ENCODE assay signal across 17 cellular contexts in the genomic region with DNA sequence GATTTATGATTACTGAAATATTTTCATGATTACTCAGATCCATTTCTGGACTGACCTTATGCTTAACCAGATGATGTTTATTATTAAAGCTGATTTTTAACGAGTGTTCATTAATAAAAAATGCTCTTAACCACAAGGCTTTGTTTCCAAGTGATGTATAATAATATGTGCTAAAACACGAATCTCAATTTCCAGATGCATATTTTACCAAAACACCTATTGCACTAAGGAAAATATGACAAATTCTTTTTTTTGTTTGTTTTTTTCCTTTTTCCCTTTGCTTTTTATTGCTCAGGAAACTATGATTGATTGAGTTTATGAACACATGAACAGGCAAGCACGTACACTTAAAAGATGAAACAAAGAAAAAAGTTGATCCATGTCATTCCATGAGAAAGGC. TPM values are rescaled to one million over a fixed set of nuclear protein-coding genes. Genes with fewer than 3 reads are reported as not detected.
DNase-seq lines count a peak whose midpoint lies in the region; ATAC-seq and TF ChIP-seq lines count a peak whose summit lies in the region.
"Had no signal": no experiment of that assay in that cellular context is flagged by ENCODE, and none has a peak within 500 bp of the region (broad histone marks: within the 10 kb centered on the region; RNA-seq: fewer than 3 reads in every experiment).

No MANE protein-coding gene starts in this region.

- H4K20me1 ChIP-seq in IMR-90 (ENCODE audit: insufficient read depth, low read length), result no peaks in the 10 kb centered on the region

- TF ChIP-seq POLR2A in IMR-90 (IDR thresholded peaks at IDR 0.05; ENCODE audit: low read depth, low read length), result no peak

- H3K27ac ChIP-seq in A673 (ENCODE audit: low read depth, low read length, poor library complexity, severe bottlenecking) (peak overlapping the region; percentile 2), IMR-90 (ENCODE audit: insufficient read depth, low read length) (no peak overlapping the region)
- no peak overlapping the region for H3K27ac ChIP-seq in CD4-positive, alpha-beta memory T cell (ENCODE audit: low read depth, low read length)

- no peak overlapping the region for H3K9ac ChIP-seq in IMR-90 (ENCODE audit: low read depth, low read length)

- TF ChIP-seq CTCF in A673 (conservative IDR thresholded peaks at IDR 0.05; ENCODE audit: low read depth, low read length) (no peak), IMR-90 (conservative IDR thresholded peaks at IDR 0.05; ENCODE audit: low read depth, low read length) (no peak)
- no peak for TF ChIP-seq CTCF in activated CD8-positive, alpha-beta T cell treated with anti-CD3 and anti-CD28 coated beads for 36 hours (IDR thresholded peaks at IDR 0.05)

- H3K23ac ChIP-seq in IMR-90 (ENCODE audit: low read depth, low read length), result peak overlapping the region; percentile 54; the same call in 1 of the 2 replicates

- in situ Hi-C loops in IMR-90 (cut with MboI; ENCODE audit: low sequenced_read_pairs), result no loop called here

- intact Hi-C loops in A673 (cut with micrococcal nuclease; ENCODE audit: unreplicated experiment) (no loop called here), IMR-90 (cut with micrococcal nuclease) (no loop called here), left colon (cut with DNase I, micrococcal nuclease) (no loop called here)
- intact Hi-C loops in CD4-positive, alpha-beta memory T cell (cut with micrococcal nuclease), result no loop called here
- intact Hi-C loops in activated CD8-positive, alpha-beta T cell treated with anti-CD3 and anti-CD28 coated beads for 36 hours (cut with micrococcal nuclease), result no loop called here

- H3K27ac Mint-ChIP-seq in CD4-positive, alpha-beta memory T cell, result peak overlapping the region in 1 of 7 donors; percentile 36
- no peak overlapping the region for H3K27ac Mint-ChIP-seq in activated CD8-positive, alpha-beta T cell treated with anti-CD3 and anti-CD28 coated beads for 36 hours
- H3K27ac Mint-ChIP-seq: CD4-positive, alpha-beta T cell; IgD-negative memory B cell had no signal

- no peak overlapping the region for H2AK9ac ChIP-seq in IMR-90 (replicated peaks; ENCODE audit: low read depth, low read length, poor library complexity)

- DNase-seq in A673 (ENCODE audit: low spot score), result no peak
- DNase-seq in IMR-90, result no peak
- peak; percentile 59 to 63 for DNase-seq in dermis microvascular lymphatic vessel endothelial cell (ENCODE audit: low read depth in 2 of 2)
- DNase-seq in lung microvascular endothelial cell (ENCODE audit: low read depth in 2 of 2), result peak; percentile 65 to 70
- DNase-seq in left colon, result no peak
- no peak for DNase-seq in CD4-positive, alpha-beta memory T cell
- no peak for DNase-seq in SIG-M5 (lab: John Stamatoyannopoulos, UW)
- no peak for DNase-seq in activated CD8-positive, alpha-beta T cell treated with anti-CD3 and anti-CD28 coated beads for 36 hours
- DNase-seq: Calu3; CD4-positive, alpha-beta T cell; Kasumi-1; MM.1S; NCI-H1092; NCI-H1436 treated with DMSO at 0.1 percent for 48 hours; NCI-H2029; NCI-H526 had no signal

- TF ChIP-seq RAD21 in IMR-90 (IDR thresholded peaks at IDR 0.05; ENCODE audit: low read length), result no peak

- 60% methylated on average over 1 of the region's 3 CpGs; no CpG with 5 or more reads in 1 of the 2 experiments for WGBS in IMR-90 (ENCODE audit: extremely low coverage in 2 of 2, insufficient read length in 1 of 2), 2 experiments

- peak overlapping the region; percentile 71; the same call in 1 of the 2 replicates for H2BK120ac ChIP-seq in IMR-90 (ENCODE audit: low read depth, low read length)

- H3K4me1 ChIP-seq in A673 (ENCODE audit: insufficient read depth, low read length, poor library complexity, severe bottlenecking), result peaks cover 66% of the 10 kb centered on the region
- peaks cover 16% of the 10 kb centered on the region for H3K4me1 ChIP-seq in IMR-90 (ENCODE audit: control insufficient read depth, insufficient read depth, low read length)
- no peaks in the 10 kb centered on the region for H3K4me1 ChIP-seq in CD4-positive, alpha-beta memory T cell (ENCODE audit: insufficient read depth, low read length)

- H4K5ac ChIP-seq in IMR-90 (ENCODE audit: low read depth, low read length), result peak overlapping the region; percentile 53; the same call in 1 of the 2 replicates

- H3K56ac ChIP-seq in IMR-90 (ENCODE audit: extremely low read depth, insufficient read depth, low read length), result no peak overlapping the region

- H3K27me3 ChIP-seq in A673 (replicated peaks; ENCODE audit: insufficient read depth, low read depth, low read length, poor library complexity), result no peaks in the 10 kb centered on the region
- no peaks in the 10 kb centered on the region for H3K27me3 ChIP-seq in IMR-90 (ENCODE audit: control insufficient read depth, insufficient read depth, low read length)
- no peaks in the 10 kb centered on the region for H3K27me3 ChIP-seq in CD4-positive, alpha-beta memory T cell (ENCODE audit: insufficient read depth, low read length)

- peak overlapping the region; percentile 22 for H2BK5ac ChIP-seq in IMR-90 (ENCODE audit: low read depth, low read length, poor library complexity, severe bottlenecking)

- H3K9me3 Mint-ChIP-seq in CD4-positive, alpha-beta memory T cell, result no peaks in the 10 kb centered on the region
- H3K9me3 Mint-ChIP-seq in activated CD8-positive, alpha-beta T cell treated with anti-CD3 and anti-CD28 coated beads for 36 hours, result no peaks in the 10 kb centered on the region
- H3K9me3 Mint-ChIP-seq: CD4-positive, alpha-beta T cell; IgD-negative memory B cell had no signal

- no peak overlapping the region for H3K4me2 ChIP-seq in IMR-90 (ENCODE audit: low read depth, low read length)

- no peaks in the 10 kb centered on the region for H3K36me3 Mint-ChIP-seq in CD4-positive, alpha-beta memory T cell
- H3K36me3 Mint-ChIP-seq in activated CD8-positive, alpha-beta T cell treated with anti-CD3 and anti-CD28 coated beads for 36 hours (ENCODE audit: low read depth), result no peaks in the 10 kb centered on the region

- no peaks in the 10 kb centered on the region for H3K27me3 Mint-ChIP-seq in CD4-positive, alpha-beta memory T cell
- no peaks in the 10 kb centered on the region for H3K27me3 Mint-ChIP-seq in activated CD8-positive, alpha-beta T cell treated with anti-CD3 and anti-CD28 coated beads for 36 hours
- H3K27me3 Mint-ChIP-seq: CD4-positive, alpha-beta T cell; IgD-negative memory B cell had no signal

- peak overlapping the region; percentile 76; the same call in 1 of the 2 replicates for H2BK20ac ChIP-seq in IMR-90 (ENCODE audit: low read depth, low read length)

- CTCF ChIA-PET in A673 (lab: Charles Lee), result no interaction called here
- CTCF ChIA-PET in IMR-90 (lab: Yijun Ruan, JAX), result no interaction called here
- CTCF ChIA-PET in CD4-positive, alpha-beta memory T cell (lab: Charles Lee; ENCODE audit: partially characterized antibody), result no interaction called here
- CTCF ChIA-PET in activated CD8-positive, alpha-beta T cell treated with anti-CD3 and anti-CD28 coated beads for 36 hours (lab: Charles Lee), result no interaction called here

- peak overlapping the region; percentile 70; the same call in 1 of the 2 replicates for H2AK5ac ChIP-seq in IMR-90 (ENCODE audit: low read depth, low read length)

- H4K8ac ChIP-seq in IMR-90 (ENCODE audit: low read depth in 2 of 2, low read length in 2 of 2), result peak overlapping the region in 1 of 2 experiments; percentile 40; a peak in 1 of 4 replicates

- H3K4ac ChIP-seq in IMR-90 (ENCODE audit: low read depth, low read length), result peak overlapping the region; percentile 62; the same call in 1 of the 2 replicates

- BruUV-seq in A673 (replicated peaks; lab: Mats Ljungman, UMichigan), result no TSS peak
- BruUV-seq in IMR-90 (replicated peaks; lab: Mats Ljungman, UMichigan), result no TSS peak

- dilution Hi-C loops in IMR-90 (cut with HindIII; ENCODE audit: low sequenced_read_pairs, unreplicated experiment), result no loop called here

- H4K91ac ChIP-seq in IMR-90 (ENCODE audit: insufficient read depth, low read depth, low read length), result peak overlapping the region; percentile 64

- no peak overlapping the region for H3K4me3 ChIP-seq in A673 (ENCODE audit: low read depth, low read length, poor library complexity, severe bottlenecking)
- H3K4me3 ChIP-seq in IMR-90 (ENCODE audit: insufficient read depth, low read depth, low read length), result no peak overlapping the region
- H3K4me3 ChIP-seq in CD4-positive, alpha-beta memory T cell (ENCODE audit: low read length in 2 of 2), result no peak overlapping the region

- H3K36me3 ChIP-seq in A673 (ENCODE audit: insufficient read depth, low read length, poor library complexity, severe bottlenecking), result no peaks in the 10 kb centered on the region
- H3K36me3 ChIP-seq in IMR-90 (ENCODE audit: control insufficient read depth, insufficient read depth, low read length), result peaks cover 4% of the 10 kb centered on the region; the same call in 1 of the 2 replicates
- H3K36me3 ChIP-seq in CD4-positive, alpha-beta memory T cell (ENCODE audit: insufficient read depth, low read length), result no peaks in the 10 kb centered on the region

- H3K9me1 ChIP-seq in IMR-90 (ENCODE audit: insufficient read depth, low read length), result peaks cover 23% of the 10 kb centered on the region

- no peak for ATAC-seq in IMR-90 (ENCODE audit: low read depth)
- no peak for ATAC-seq in left colon
- ATAC-seq in activated CD8-positive, alpha-beta T cell treated with anti-CD3 and anti-CD28 coated beads for 36 hours, result no peak

- H2BK15ac ChIP-seq in IMR-90 (ENCODE audit: low read depth, low read length), result peak overlapping the region; percentile 79; the same call in 1 of the 3 replicates

- POLR2A ChIA-PET in A673 (lab: Charles Lee; ENCODE audit: low non-redundant PET), result no interaction called here
- POLR2A ChIA-PET in IMR-90 (lab: Charles Lee; ENCODE audit: unreplicated experiment), result no interaction called here
- POLR2A ChIA-PET in CD4-positive, alpha-beta memory T cell (lab: Charles Lee; ENCODE audit: partially characterized antibody), result no interaction called here
- POLR2A ChIA-PET in activated CD8-positive, alpha-beta T cell treated with anti-CD3 and anti-CD28 coated beads for 36 hours (lab: Charles Lee), result no interaction called here

- peak overlapping the region; percentile 64; the same call in 1 of the 2 replicates for H3K18ac ChIP-seq in IMR-90 (ENCODE audit: low read depth, low read length)

- H3K79me1 ChIP-seq in IMR-90 (ENCODE audit: low read depth in 1 of 2, low read length in 2 of 2), result peaks cover 5 to 19% of the 10 kb centered on the region in 2 experiments; a peak in 3 of 4 replicates

- no peaks in the 10 kb centered on the region for H3K9me3 ChIP-seq in A673 (ENCODE audit: low read depth, low read length, poor library complexity, severe bottlenecking)
- no peaks in the 10 kb centered on the region for H3K9me3 ChIP-seq in IMR-90 (ENCODE audit: control insufficient read depth, insufficient read depth, low read length)
- no peaks in the 10 kb centered on the region for H3K9me3 ChIP-seq in CD4-positive, alpha-beta memory T cell (ENCODE audit: control insufficient read depth in 1 of 2, low read length in 2 of 2)

- peak overlapping the region; percentile 70; the same call in 1 of the 2 replicates for H3K14ac ChIP-seq in IMR-90 (replicated peaks; ENCODE audit: low read depth, low read length)

- no peak overlapping the region for H2AFZ ChIP-seq in IMR-90 (replicated peaks; ENCODE audit: low read length, poor library complexity)

- H3K4me1 Mint-ChIP-seq in CD4-positive, alpha-beta memory T cell, result peaks cover 0 to 4% (median 0%) of the 10 kb centered on the region in 4 donors
- H3K4me1 Mint-ChIP-seq in activated CD8-positive, alpha-beta T cell treated with anti-CD3 and anti-CD28 coated beads for 36 hours (ENCODE audit: low read depth), result peaks cover 9% of the 10 kb centered on the region

- H3K4me3 Mint-ChIP-seq in CD4-positive, alpha-beta memory T cell, result no peak overlapping the region
- H3K4me3 Mint-ChIP-seq in activated CD8-positive, alpha-beta T cell treated with anti-CD3 and anti-CD28 coated beads for 36 hours, result no peak overlapping the region
- H3K4me3 Mint-ChIP-seq: CD4-positive, alpha-beta T cell; IgD-negative memory B cell had no signal

RNA-seq across cellular contexts. Expression of gene DUSP6, which starts 16.9 kb away (rescaled TPM):
- total RNA-seq in A673 (2021), result 207 and 226 TPM in 2 replicates
- total RNA-seq in IMR-90 (2012; rRNA removed), result 70.1 and 78.6 TPM in 2 replicates
- 38.5 and 59.0 TPM in 2 replicates for polyA plus RNA-seq in IMR-90 (2012; rRNA removed)
- 16.4 and 21.0 TPM in 2 replicates for polyA plus RNA-seq in IMR-90 (2012; cell fraction: cytosol; rRNA removed)
- polyA plus RNA-seq in IMR-90 (2012; cell fraction: nucleus; rRNA removed; ENCODE audit: low replicate concordance), result 213 and 221 TPM in 2 replicates
- 298 and 528 TPM in 2 replicates for total RNA-seq in dermis microvascular lymphatic vessel endothelial cell
- total RNA-seq in lung microvascular endothelial cell, result 237 and 293 TPM in 2 replicates
- 10 to 100 TPM; 58.8 to 82.3 TPM for total RNA-seq in left colon
- total RNA-seq in CD4-positive, alpha-beta memory T cell, result 1 to 10 TPM in 1 of 2 experiments, under 1 TPM in 1; 0.90 to 1.9 TPM
- 1 to 10 TPM; 1.4 to 2.2 TPM for polyA plus RNA-seq in CD4-positive, alpha-beta memory T cell
- total RNA-seq in activated CD8-positive, alpha-beta T cell treated with anti-CD3 and anti-CD28 coated beads for 36 hours, result 10 to 100 TPM; 15.3 to 16.6 TPM

Comparison
In these comparisons a context has a peak if more than half of its experiments do, and no peak if none do; other contexts are left out.
1. DNase-seq: peak in dermis microvascular lymphatic vessel endothelial cell (2 of 2) and lung microvascular endothelial cell (2 of 2); none in A673 (single experiment), IMR-90 (single experiment), left colon (0 of 2), CD4-positive, alpha-beta memory T cell (0 of 5), SIG-M5 (single experiment) and activated CD8-positive, alpha-beta T cell treated with anti-CD3 and anti-CD28 coated beads for 36 hours (single experiment).
2. RNA of gene DUSP6, which starts 16.9 kb away (total RNA-seq): 298 to 528 TPM in dermis microvascular lymphatic vessel endothelial cell, 237 to 293 TPM in lung microvascular endothelial cell, 207 to 226 TPM in A673, 58.8 to 82.3 TPM in left colon, 70.1 to 78.6 TPM in IMR-90 and 15.3 to 16.6 TPM in activated CD8-positive, alpha-beta T cell treated with anti-CD3 and anti-CD28 coated beads for 36 hours; 0.90 to 1.9 TPM in CD4-positive, alpha-beta memory T cell; every median in the first group is over 4 times any median in the second.